Comparison of ENCODE assay signal across 22 cellular contexts in the genomic region with DNA sequence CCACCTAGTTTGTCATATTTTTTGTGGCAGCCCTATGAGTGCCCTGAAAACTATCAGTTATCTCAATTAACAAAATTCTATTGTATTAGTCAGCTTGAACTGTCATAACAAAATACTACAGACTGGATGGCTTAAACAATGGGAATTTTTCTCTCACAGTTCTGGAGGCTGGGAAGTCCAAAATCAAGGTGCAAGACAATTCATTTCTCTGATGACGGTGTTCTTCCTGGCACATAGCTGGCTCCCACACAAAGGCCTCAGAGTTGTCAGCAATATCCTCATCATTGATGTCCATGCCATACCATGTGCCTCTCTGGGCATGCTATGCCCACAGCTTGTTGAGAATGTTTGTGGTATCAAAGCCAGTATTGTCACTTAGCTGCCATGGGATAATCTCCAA.
A peak's percentile ranks its signal among the peaks of the same experiment; 100 is the strongest.
DNase-seq lines count a peak whose midpoint lies in the region; ATAC-seq, FAIRE-seq and TF ChIP-seq lines count a peak whose summit lies in the region.
"Had no signal": no experiment of that assay in that cellular context is flagged by ENCODE, and none has a peak within 500 bp of the region (broad histone marks: within the 10 kb centered on the region; RNA-seq: fewer than 3 reads in every experiment).

No MANE protein-coding gene starts in this region.

- H3K4me1 Mint-ChIP-seq in stimulated activated effector memory CD8-positive, alpha-beta T cell treated with anti-CD3 and anti-CD28 coated beads, Interleukin-12 subunit alpha, Interleukin-12 subunit beta, amount 100 ng/mL, for 72 hours: no peaks in the 10 kb centered on the region
- H3K4me1 Mint-ChIP-seq: B cell had no signal

- peaks cover 19% of the 10 kb centered on the region for H3K9me3 ChIP-seq in HepG2 (ENCODE audit: low read length)
- no peaks in the 10 kb centered on the region for H3K9me3 ChIP-seq in right lobe of liver
- H3K9me3 ChIP-seq: A549; BLaER1 treated with 17β-estradiol and CSF1 and Interleukin-3, amounts not matched to agents 10 nM and 100 nM; Caco-2 had no signal

- H3K27ac Mint-ChIP-seq in stimulated activated effector memory CD8-positive, alpha-beta T cell treated with anti-CD3 and anti-CD28 coated beads, Interleukin-12 subunit alpha, Interleukin-12 subunit beta, amount 100 ng/mL, for 72 hours: no peak overlapping the region
- H3K27ac Mint-ChIP-seq: B cell; CD4-positive, alpha-beta T cell; CD8-positive, alpha-beta T cell had no signal

- no peak overlapping the region for H3K9ac ChIP-seq in HepG2 (ENCODE audit: insufficient read depth, low read depth, low read length)
- H3K9ac ChIP-seq: BLaER1 treated with 17β-estradiol and CSF1 and Interleukin-3, amounts not matched to agents 10 nM and 100 nM had no signal

- no peaks in the 10 kb centered on the region for H3K36me3 Mint-ChIP-seq in stimulated activated effector memory CD8-positive, alpha-beta T cell treated with anti-CD3 and anti-CD28 coated beads, Interleukin-12 subunit alpha, Interleukin-12 subunit beta, amount 100 ng/mL, for 72 hours
- H3K36me3 Mint-ChIP-seq: CD8-positive, alpha-beta T cell had no signal

- H3K4me2 ChIP-seq in HepG2 (ENCODE audit: low read depth, low read length): no peak overlapping the region
- H3K4me2 ChIP-seq: A549; BLaER1 treated with 17β-estradiol and CSF1 and Interleukin-3, amounts not matched to agents 10 nM and 100 nM had no signal

- CTCF ChIA-PET in HepG2 (lab: Yijun Ruan, JAX; ENCODE audit: low intra/inter-chr PET ratio, low total read pairs): no interaction called here

- TF ChIP-seq EP300 in HepG2 (IDR thresholded peaks at IDR 0.05; ENCODE audit: low read depth in 2 of 2, low read length in 2 of 2) (no peak), HepG2 (CRISPR knock-in tag; IDR thresholded peaks at IDR 0.05; ENCODE audit: borderline replicate concordance) (no peak)

- intact Hi-C loops in HepG2 (cut with micrococcal nuclease; ENCODE audit: unreplicated experiment): loop anchor here (1.0 to 10.0 kb wide), 5 partner anchors 38 to 916 kb away; no protein-coding TSS in a partner anchor
- intact Hi-C loops in right lobe of liver (cut with DNase I): no loop called here

- peaks cover 9% of the 10 kb centered on the region for H3K9me3 Mint-ChIP-seq in stimulated activated effector memory CD8-positive, alpha-beta T cell treated with anti-CD3 and anti-CD28 coated beads, Interleukin-12 subunit alpha, Interleukin-12 subunit beta, amount 100 ng/mL, for 72 hours

- H4K20me1 ChIP-seq in HepG2 (ENCODE audit: insufficient read depth, low read length): no peaks in the 10 kb centered on the region
- H4K20me1 ChIP-seq: BLaER1 treated with 17β-estradiol and CSF1 and Interleukin-3, amounts not matched to agents 10 nM and 100 nM had no signal

- H3K36me3 ChIP-seq in HepG2 (replicated peaks in 1 of 2; ENCODE audit: control insufficient read depth in 1 of 2, insufficient read depth in 2 of 2, low read length in 2 of 2) (no peaks in the 10 kb centered on the region), right lobe of liver (no peaks in the 10 kb centered on the region), bronchial epithelial cell (ENCODE audit: control insufficient read depth, insufficient read depth, low read length) (no peaks in the 10 kb centered on the region)
- H3K36me3 ChIP-seq: BLaER1 treated with 17β-estradiol and CSF1 and Interleukin-3, amounts not matched to agents 10 nM and 100 nM had no signal

- H3K27me3 ChIP-seq in HepG2 (ENCODE audit: control insufficient read depth in 1 of 2, insufficient read depth in 2 of 2, low read length in 2 of 2): no peaks in the 10 kb centered on the region
- no peaks in the 10 kb centered on the region for H3K27me3 ChIP-seq in right lobe of liver
- H3K27me3 ChIP-seq in bronchial epithelial cell (ENCODE audit: control insufficient read depth, insufficient read depth, low read length): no peaks in the 10 kb centered on the region
- H3K27me3 ChIP-seq: BLaER1 treated with 17β-estradiol and CSF1 and Interleukin-3, amounts not matched to agents 10 nM and 100 nM had no signal

- H3K4me1 ChIP-seq in HepG2 (ENCODE audit: insufficient read depth, low read length): peaks cover 54% of the 10 kb centered on the region
- no peaks in the 10 kb centered on the region for H3K4me1 ChIP-seq in right lobe of liver
- H3K4me1 ChIP-seq: A549, Caco-2 had no signal

- H3K4me3 ChIP-seq in HepG2 (replicated peaks in 1 of 3; ENCODE audit: insufficient read depth in 1 of 3, low read depth in 2 of 3, low read length in 3 of 3): no peak overlapping the region
- H3K4me3 ChIP-seq in right lobe of liver: no peak overlapping the region
- no peak overlapping the region for H3K4me3 ChIP-seq in bronchial epithelial cell (ENCODE audit: low read depth, low read length)
- H3K4me3 ChIP-seq: A549; BLaER1 treated with 17β-estradiol and CSF1 and Interleukin-3, amounts not matched to agents 10 nM and 100 nM had no signal

- no peak for TF ChIP-seq CTCF in HepG2 (CRISPR knock-in tag; IDR thresholded peaks at IDR 0.05)
- TF ChIP-seq CTCF in right lobe of liver (IDR thresholded peaks at IDR 0.05): no peak
- no peak for TF ChIP-seq CTCF in bronchial epithelial cell (IDR thresholded peaks at IDR 0.05; ENCODE audit: insufficient read depth, low read length, severe bottlenecking)

- no peak for TF ChIP-seq RAD21 in HepG2 (CRISPR knock-in tag; IDR thresholded peaks at IDR 0.05)

- H3K27ac ChIP-seq in HepG2 (ENCODE audit: extremely low read length, insufficient read depth, low read length) (no peak overlapping the region), right lobe of liver (no peak overlapping the region)
- H3K27ac ChIP-seq: 22Rv1; A549; BLaER1 treated with 17β-estradiol and CSF1 and Interleukin-3, amounts not matched to agents 10 nM and 100 nM; C4-2B had no signal

- ATAC-seq in HepG2 (no peak), right lobe of liver (no peak), GM21390 (IDR thresholded peaks at IDR 0.05; ENCODE audit: unreplicated experiment) (no peak)
- ATAC-seq in stimulated activated effector memory CD8-positive, alpha-beta T cell treated with anti-CD3 and anti-CD28 coated beads, Interleukin-12 subunit alpha, Interleukin-12 subunit beta, amount 100 ng/mL, for 72 hours: peak; percentile 37
- ATAC-seq: A549; CD8-positive, alpha-beta T cell had no signal

- POLR2A ChIA-PET in HepG2 (lab: Yijun Ruan, JAX): no interaction called here

- FAIRE-seq in HepG2 (lab: Jason Lieb, UNC): no peak
- FAIRE-seq in bronchial epithelial cell (lab: Jason Lieb, UNC): peak; percentile 55
- FAIRE-seq: A549, D721Med, G401.6, GM12891, GM19239 had no signal

- no peak for DNase-seq in HepG2 (ENCODE audit: low spot score)
- no peak for DNase-seq in right lobe of liver
- DNase-seq in bronchial epithelial cell (ENCODE audit: low read depth): no peak
- DNase-seq in stimulated activated effector memory CD8-positive, alpha-beta T cell treated with anti-CD3 and anti-CD28 coated beads, Interleukin-12 subunit alpha, Interleukin-12 subunit beta, amount 100 ng/mL, for 72 hours (ENCODE audit: low spot score in 2 of 2): no peak
- no peak for DNase-seq in hippocampal formation (lab: John Stamatoyannopoulos, UW)
- DNase-seq: AML-193; Caco-2; Calu3; CD4-positive, alpha-beta T cell; CD8-positive, alpha-beta T cell; DMS79 treated with DMSO at 0.1 percent for 48 hours; GF-D8 had no signal

- no peak overlapping the region for H3K4me3 Mint-ChIP-seq in stimulated activated effector memory CD8-positive, alpha-beta T cell treated with anti-CD3 and anti-CD28 coated beads, Interleukin-12 subunit alpha, Interleukin-12 subunit beta, amount 100 ng/mL, for 72 hours
- H3K4me3 Mint-ChIP-seq: B cell; CD4-positive, alpha-beta T cell; CD8-positive, alpha-beta T cell had no signal

- no peak overlapping the region for H2AFZ ChIP-seq in HepG2 (ENCODE audit: low read length)

- no peaks in the 10 kb centered on the region for H3K79me2 ChIP-seq in HepG2 (ENCODE audit: insufficient read depth, low read length)

- 90% methylated on average over 1 of the region's 1 CpG for WGBS in HepG2 (ENCODE audit: low lambda C conversion rate)
- WGBS in right lobe of liver (ENCODE audit: insufficient coverage, low coverage, low lambda C conversion rate, missing lambda C conversion rate): 100% methylated on average over 1 of the region's 1 CpG

- no peak for TF ChIP-seq POLR2A in HepG2 (IDR thresholded peaks at IDR 0.05; ENCODE audit: insufficient read depth in 1 of 2, low read depth in 2 of 2, low read length in 2 of 2)
- no peak for TF ChIP-seq POLR2A in right lobe of liver (IDR thresholded peaks at IDR 0.05)

- in situ Hi-C loops in HepG2 (cut with HindIII; ENCODE audit: extremely low pct_ligation_motif_present, low pct_unique_long_range_greater_than_20kb): loop anchor here (5.0 to 10.0 kb wide), 2 partner anchors 356 to 693 kb away; partner anchors contain the start of genes NR2F1 and NR2F1-AS1

- no TSS peak for BruUV-seq in HepG2 (replicated peaks; lab: Mats Ljungman, UMichigan)

TF ChIP-seq in HepG2, 621 proteins besides CTCF, POLR2A, EP300 and RAD21:
- TF ChIP-seq RAD51 (IDR thresholded peaks at IDR 0.05; ENCODE audit: borderline replicate concordance) (no peak), ZNF564 (CRISPR knock-in tag; IDR thresholded peaks at IDR 0.05) (peak; percentile 99)
